In genomic region chr16:27324851-27325301, GRCh38 we compare ENCODE assay signal across 10 cellular contexts. TPM values are rescaled to one million over a fixed set of nuclear protein-coding genes. Genes with fewer than 3 reads are reported as not detected.
DNase-seq lines count a peak whose midpoint lies in the region; ATAC-seq and TF ChIP-seq lines count a peak whose summit lies in the region.
"Had no signal": no experiment of that assay in that cellular context is flagged by ENCODE, and none has a peak within 500 bp of the region (broad histone marks: within the 10 kb centered on the region; RNA-seq: fewer than 3 reads in every experiment).

No MANE protein-coding gene starts in this region.

- CTCF ChIA-PET in activated CD4-positive, alpha-beta memory T cell treated with anti-CD3 and anti-CD28 coated beads for 36 hours (lab: Charles Lee), result no interaction called here

- peak overlapping the region; percentile 36; the same call in 1 of the 2 replicates for H3K27ac Mint-ChIP-seq in HFFc6
- peak overlapping the region; percentile 66 for H3K27ac Mint-ChIP-seq in activated CD4-positive, alpha-beta memory T cell treated with anti-CD3 and anti-CD28 coated beads for 36 hours

- H3F3A ChIP-seq in smooth muscle cell (ENCODE audit: low read depth), result peaks cover 23% of the 10 kb centered on the region

- peaks cover 15% of the 10 kb centered on the region for H3K36me3 Mint-ChIP-seq in HFFc6 (ENCODE audit: low read depth)
- peaks cover 47% of the 10 kb centered on the region for H3K36me3 Mint-ChIP-seq in activated CD4-positive, alpha-beta memory T cell treated with anti-CD3 and anti-CD28 coated beads for 36 hours

- H3K27me3 ChIP-seq in smooth muscle cell (ENCODE audit: low read depth), result no peaks in the 10 kb centered on the region

- H3K4me3 ChIP-seq in smooth muscle cell, result no peak overlapping the region

- ATAC-seq in GM18873 (IDR thresholded peaks at IDR 0.05; ENCODE audit: low FRiP score, unreplicated experiment) (no peak), HG03469 (IDR thresholded peaks at IDR 0.05; ENCODE audit: unreplicated experiment) (no peak)

- H2AFZ ChIP-seq in smooth muscle cell (ENCODE audit: low read depth), result no peak overlapping the region

- H3K9ac ChIP-seq in smooth muscle cell (ENCODE audit: low read depth), result no peak overlapping the region

- H3K79me2 ChIP-seq in smooth muscle cell (ENCODE audit: low read depth), result peaks cover 73% of the 10 kb centered on the region

- intact Hi-C loops in activated CD4-positive, alpha-beta memory T cell treated with anti-CD3 and anti-CD28 coated beads for 36 hours (cut with micrococcal nuclease), result no loop called here

- H4K20me1 ChIP-seq in smooth muscle cell (ENCODE audit: low read depth), result no peaks in the 10 kb centered on the region

- no peaks in the 10 kb centered on the region for H3K9me3 Mint-ChIP-seq in HFFc6
- H3K9me3 Mint-ChIP-seq in activated CD4-positive, alpha-beta memory T cell treated with anti-CD3 and anti-CD28 coated beads for 36 hours, result no peaks in the 10 kb centered on the region

- no peak overlapping the region for H3K4me2 ChIP-seq in smooth muscle cell

- H3K9me3 ChIP-seq in smooth muscle cell (replicated peaks; ENCODE audit: low read depth), result no peaks in the 10 kb centered on the region

- TF ChIP-seq CTCF in HFFc6 (IDR thresholded peaks at IDR 0.05), result no peak
- TF ChIP-seq CTCF in smooth muscle cell (IDR thresholded peaks at IDR 0.05; ENCODE audit: borderline replicate concordance, insufficient read depth, poor library complexity, severe bottlenecking), result no peak

- H3K4me1 Mint-ChIP-seq in HFFc6 (ENCODE audit: low read depth), result peaks cover 68% of the 10 kb centered on the region
- peaks cover 90% of the 10 kb centered on the region for H3K4me1 Mint-ChIP-seq in activated CD4-positive, alpha-beta memory T cell treated with anti-CD3 and anti-CD28 coated beads for 36 hours (ENCODE audit: low read depth)

- POLR2A ChIA-PET in activated CD4-positive, alpha-beta memory T cell treated with anti-CD3 and anti-CD28 coated beads for 36 hours (lab: Charles Lee), result no interaction called here

- H3K27me3 Mint-ChIP-seq in HFFc6 (ENCODE audit: insufficient read depth), result peaks cover 1% of the 10 kb centered on the region; the same call in 1 of the 2 replicates
- H3K27me3 Mint-ChIP-seq in activated CD4-positive, alpha-beta memory T cell treated with anti-CD3 and anti-CD28 coated beads for 36 hours, result no peaks in the 10 kb centered on the region

- no peak overlapping the region for H3K4me3 Mint-ChIP-seq in HFFc6
- H3K4me3 Mint-ChIP-seq in activated CD4-positive, alpha-beta memory T cell treated with anti-CD3 and anti-CD28 coated beads for 36 hours, result no peak overlapping the region

- H3K27ac ChIP-seq in smooth muscle cell (ENCODE audit: low read depth), result peak overlapping the region; percentile 94

- DNase-seq in HFFc6 (no peak), islet precursor cell (peak; percentile 73), smooth muscle cell (lab: John Stamatoyannopoulos, UW; ENCODE audit: unreplicated experiment) (no peak)
- DNase-seq in activated CD4-positive, alpha-beta memory T cell treated with anti-CD3 and anti-CD28 coated beads for 36 hours, result no peak
- no peak for DNase-seq in effector CD8-positive, alpha-beta T cell (lab: John Stamatoyannopoulos, UW)
- DNase-seq: NCI-H1417; Right ventricle myocardium superior; stimulated activated CD4-positive, alpha-beta T cell treated with anti-CD3 and anti-CD28 coated beads, Interleukin-4, amount 100 ng/mL, for 4 hours had no signal

- no peaks in the 10 kb centered on the region for H3K36me3 ChIP-seq in smooth muscle cell (ENCODE audit: low read depth)

- no peaks in the 10 kb centered on the region for H3K4me1 ChIP-seq in smooth muscle cell (ENCODE audit: low read depth)

- 81% methylated on average over 12 of the region's 12 CpGs for WGBS in smooth muscle cell (ENCODE audit: low lambda C conversion rate)

RNA-seq across cellular contexts. Expression of gene IL4R, which starts 11.1 kb away (rescaled TPM):
- 10 to 100 TPM; 20.0 to 27.0 (median 23.2) TPM for total RNA-seq in HFFc6 (2021; fragmentation: NEBNext Ultra II Directional; extraction: Animal tissue kit (Norgen Biotek cat#: 25700))
- total RNA-seq in activated CD4-positive, alpha-beta memory T cell treated with anti-CD3 and anti-CD28 coated beads for 36 hours, result 100 to 1,000 TPM; 146 to 153 TPM
- total RNA-seq in smooth muscle cell, result 13.4 and 17.2 TPM in 2 replicates
- 24.0 and 35.3 TPM in 2 replicates for polyA plus RNA-seq in smooth muscle cell

RNA-seq across cellular contexts. Expression of gene NSMCE1, which starts 56.3 kb away (rescaled TPM):
- 10 to 100 TPM; 63.6 to 71.3 (median 66.5) TPM for total RNA-seq in HFFc6 (2021; fragmentation: NEBNext Ultra II Directional; extraction: Animal tissue kit (Norgen Biotek cat#: 25700))
- 100 to 1,000 TPM; 120 to 121 TPM for total RNA-seq in activated CD4-positive, alpha-beta memory T cell treated with anti-CD3 and anti-CD28 coated beads for 36 hours
- total RNA-seq in smooth muscle cell, result 35.7 and 36.9 TPM in 2 replicates
- 59.1 and 61.2 TPM in 2 replicates for polyA plus RNA-seq in smooth muscle cell
